In the genomic region with DNA sequence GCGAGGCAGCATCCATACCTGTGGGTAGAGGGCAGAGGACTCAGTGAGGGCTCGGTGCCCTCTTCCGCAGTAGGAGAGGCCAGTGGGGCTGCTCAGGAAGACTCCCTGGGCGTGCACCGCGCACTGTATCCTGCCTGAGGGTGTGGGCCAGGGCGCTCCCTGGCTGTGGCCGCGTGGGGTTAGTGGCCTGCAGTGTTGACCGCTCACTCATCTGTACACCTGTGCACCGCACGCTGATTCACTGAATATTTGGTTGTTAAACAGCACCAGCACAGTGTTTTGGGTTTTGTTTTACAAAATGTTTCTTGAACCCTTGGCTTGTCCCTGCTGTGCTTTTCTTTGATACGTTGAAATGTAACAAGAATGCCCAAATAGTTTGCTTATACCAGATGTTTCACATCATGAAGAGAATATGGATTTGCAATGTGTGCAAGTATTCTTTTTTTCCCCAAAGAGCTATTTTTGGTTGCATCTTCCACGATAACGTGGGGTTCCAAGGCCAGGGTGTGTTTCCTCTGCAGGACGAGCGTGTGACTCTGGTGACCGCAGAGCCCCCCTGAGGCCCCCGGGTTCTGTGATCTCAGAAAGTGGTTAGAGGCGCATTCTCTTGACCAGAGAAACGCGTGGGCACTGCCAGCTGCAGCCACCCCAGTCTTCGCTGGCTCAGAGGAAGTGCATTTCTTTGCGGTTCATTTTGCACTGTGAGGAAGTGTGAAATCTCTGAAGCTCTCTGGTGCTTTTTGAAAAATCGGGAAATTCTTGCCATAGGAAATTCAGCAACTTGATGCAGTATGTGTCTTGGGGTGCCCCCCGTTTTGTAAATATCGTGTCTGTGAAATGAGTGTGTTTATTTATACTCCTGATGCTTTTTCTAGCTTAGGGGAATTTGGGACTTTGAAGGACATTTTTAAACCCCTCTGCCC, we compare ENCODE assay signal across 10 cellular contexts. TPM values are rescaled to one million over a fixed set of nuclear protein-coding genes. Genes with fewer than 3 reads are reported as not detected.
A peak's percentile ranks its signal among the peaks of the same experiment; 100 is the strongest.
DNase-seq lines count a peak whose midpoint lies in the region; ATAC-seq, FAIRE-seq and TF ChIP-seq lines count a peak whose summit lies in the region.
"Had no signal": no experiment of that assay in that cellular context is flagged by ENCODE, and none has a peak within 500 bp of the region (broad histone marks: within the 10 kb centered on the region; RNA-seq: fewer than 3 reads in every experiment).

No MANE protein-coding gene starts in this region.

- peaks cover 12% of the 10 kb centered on the region for H3K9me3 Mint-ChIP-seq in activated T-helper 1 cell treated with anti-CD3 and anti-CD28 coated beads, Interleukin-12 subunit alpha, Interleukin-12 subunit beta, Interleukin-2, Interleukin-4 antibody, amounts not matched to agents 30 ng/mL and 10 ng/mL and 1 ng/mL, durations not matched to agents 14 hours and 24 hours and 36 hours

- peak overlapping the region; percentile 48 for H3K4me3 Mint-ChIP-seq in activated T-helper 1 cell treated with anti-CD3 and anti-CD28 coated beads, Interleukin-12 subunit alpha, Interleukin-12 subunit beta, Interleukin-2, Interleukin-4 antibody, amounts not matched to agents 30 ng/mL and 10 ng/mL and 1 ng/mL, durations not matched to agents 14 hours and 24 hours and 36 hours

- peaks cover 5% of the 10 kb centered on the region; the same call in 1 of the 2 replicates for H3K36me3 ChIP-seq in BLaER1
- H3K36me3 ChIP-seq in mucosa of descending colon (ENCODE audit: low read depth), result no peaks in the 10 kb centered on the region
- H3K36me3 ChIP-seq in small intestine (ENCODE audit: control insufficient read depth in 2 of 2, insufficient read depth in 2 of 2, low read length in 2 of 2), result no peaks in the 10 kb centered on the region

- H3K4me1 ChIP-seq in BLaER1 (peaks cover 70% of the 10 kb centered on the region), mucosa of descending colon (ENCODE audit: low read depth) (peaks cover 5% of the 10 kb centered on the region), small intestine (ENCODE audit: control insufficient read depth in 2 of 2, insufficient read depth in 1 of 2, low read depth in 1 of 2, low read length in 1 of 2) (no peaks in the 10 kb centered on the region)

- H3K4me3 ChIP-seq in BLaER1 (no peak overlapping the region), mucosa of descending colon (no peak overlapping the region), small intestine (ENCODE audit: low read depth in 1 of 2, low read length in 2 of 2) (no peak overlapping the region)

- DNase-seq in activated T-helper 1 cell treated with anti-CD3 and anti-CD28 coated beads, Interleukin-12 subunit alpha, Interleukin-12 subunit beta, Interleukin-2, Interleukin-4 antibody, amounts not matched to agents 30 ng/mL and 10 ng/mL and 1 ng/mL, durations not matched to agents 14 hours and 24 hours and 36 hours (ENCODE audit: low spot score), result no peak
- DNase-seq in mucosa of descending colon, result peak; percentile 30 to 53 (median 35)
- no peak for DNase-seq in germinal center (ENCODE audit: low spot score)
- DNase-seq in small intestine, result no peak
- no peak for DNase-seq in globus pallidus (ENCODE audit: low spot score)

- H3K36me3 Mint-ChIP-seq in activated T-helper 1 cell treated with anti-CD3 and anti-CD28 coated beads, Interleukin-12 subunit alpha, Interleukin-12 subunit beta, Interleukin-2, Interleukin-4 antibody, amounts not matched to agents 30 ng/mL and 10 ng/mL and 1 ng/mL, durations not matched to agents 14 hours and 24 hours and 36 hours (ENCODE audit: low read depth), result peaks cover 15% of the 10 kb centered on the region

- peaks cover 3% of the 10 kb centered on the region for H3K27me3 Mint-ChIP-seq in activated T-helper 1 cell treated with anti-CD3 and anti-CD28 coated beads, Interleukin-12 subunit alpha, Interleukin-12 subunit beta, Interleukin-2, Interleukin-4 antibody, amounts not matched to agents 30 ng/mL and 10 ng/mL and 1 ng/mL, durations not matched to agents 14 hours and 24 hours and 36 hours (ENCODE audit: insufficient read depth)

- no peak for TF ChIP-seq CTCF in mucosa of descending colon (IDR thresholded peaks at IDR 0.05)

- H3K27ac Mint-ChIP-seq in activated T-helper 1 cell treated with anti-CD3 and anti-CD28 coated beads, Interleukin-12 subunit alpha, Interleukin-12 subunit beta, Interleukin-2, Interleukin-4 antibody, amounts not matched to agents 30 ng/mL and 10 ng/mL and 1 ng/mL, durations not matched to agents 14 hours and 24 hours and 36 hours, result peak overlapping the region; percentile 71

- ATAC-seq in GM19328 (IDR thresholded peaks at IDR 0.05; ENCODE audit: unreplicated experiment) (peak; percentile 53), HG03378 (IDR thresholded peaks at IDR 0.05; ENCODE audit: unreplicated experiment) (peak; percentile 71), mucosa of descending colon (peak; percentile 37)

- H4K20me1 ChIP-seq in BLaER1, result no peaks in the 10 kb centered on the region; the same call in 1 of the 2 replicates

- H3K27ac ChIP-seq in BLaER1 (no peak overlapping the region), small intestine (ENCODE audit: low read depth in 1 of 2, low read length in 1 of 2) (no peak overlapping the region)

- WGBS in small intestine, 3 donors, result 57 to 74% (median 72%) methylated on average over 27 of the region's 27 CpGs

- peaks cover 27% of the 10 kb centered on the region for H3K9me3 ChIP-seq in BLaER1
- H3K9me3 ChIP-seq in mucosa of descending colon, result no peaks in the 10 kb centered on the region
- H3K9me3 ChIP-seq in small intestine (ENCODE audit: control insufficient read depth, low read depth), result no peaks in the 10 kb centered on the region

- H3K27me3 ChIP-seq in BLaER1, result peaks cover 8% of the 10 kb centered on the region
- no peaks in the 10 kb centered on the region for H3K27me3 ChIP-seq in small intestine (ENCODE audit: control insufficient read depth in 2 of 2, insufficient read depth in 2 of 2, low read length in 2 of 2)

- intact Hi-C loops in activated T-helper 1 cell treated with anti-CD3 and anti-CD28 coated beads, Interleukin-12 subunit alpha, Interleukin-12 subunit beta, Interleukin-2, Interleukin-4 antibody, amounts not matched to agents 30 ng/mL and 10 ng/mL and 1 ng/mL, durations not matched to agents 14 hours and 24 hours and 36 hours (cut with micrococcal nuclease), result loop anchor here (1.0 kb wide), 2 partner anchors 10 to 24 kb away; no protein-coding TSS in a partner anchor
- intact Hi-C loops in mucosa of descending colon (cut with DNase I, micrococcal nuclease), result no loop called here

- H3K4me2 ChIP-seq in BLaER1, result peak overlapping the region; percentile 96

- no peak for FAIRE-seq in small intestine (lab: Jason Lieb, UNC)
- FAIRE-seq: bronchial epithelial cell, H1 had no signal

- H3K9ac ChIP-seq in BLaER1, result no peak overlapping the region

- peaks cover 32% of the 10 kb centered on the region for H3K4me1 Mint-ChIP-seq in activated T-helper 1 cell treated with anti-CD3 and anti-CD28 coated beads, Interleukin-12 subunit alpha, Interleukin-12 subunit beta, Interleukin-2, Interleukin-4 antibody, amounts not matched to agents 30 ng/mL and 10 ng/mL and 1 ng/mL, durations not matched to agents 14 hours and 24 hours and 36 hours (ENCODE audit: low read depth)

RNA-seq across cellular contexts. Expression of gene AHRR, which starts 46.9 kb away (rescaled TPM):
- 22.7 and 23.7 TPM in 2 replicates for total RNA-seq in activated T-helper 1 cell treated with anti-CD3 and anti-CD28 coated beads, Interleukin-12 subunit alpha, Interleukin-12 subunit beta, Interleukin-2, Interleukin-4 antibody, amounts not matched to agents 30 ng/mL and 10 ng/mL and 1 ng/mL, durations not matched to agents 14 hours and 24 hours and 36 hours
- total RNA-seq in mucosa of descending colon, result 1 to 10 TPM; 2.0 to 3.2 (median 2.3) TPM
- 1 to 10 TPM in 1 of 3 donors, under 1 TPM in 2; 0.22 to 1.1 (median 0.82) TPM for polyA plus RNA-seq in small intestine

Comparison
In these comparisons a context has a peak if more than half of its experiments do, and no peak if none do; other contexts are left out.
1. DNase-seq: peak in mucosa of descending colon (3 of 3); none in activated T-helper 1 cell treated with anti-CD3 and anti-CD28 coated beads, Interleukin-12 subunit alpha, Interleukin-12 subunit beta, Interleukin-2, Interleukin-4 antibody, amounts not matched to agents 30 ng/mL and 10 ng/mL and 1 ng/mL, durations not matched to agents 14 hours and 24 hours and 36 hours (single experiment), germinal center (single experiment), small intestine (single experiment) and globus pallidus (single experiment).
2. Peak in every context shown above with its lines, with median percentiles within 50 percentile points of each other: ATAC-seq.